In genomic region chr12:129150721-129151120, GRCh38 we compare ENCODE assay signal across 19 cellular contexts.
A peak's percentile ranks its signal among the peaks of the same experiment; 100 is the strongest.
DNase-seq lines count a peak whose midpoint lies in the region; ATAC-seq and TF ChIP-seq lines count a peak whose summit lies in the region.
"Had no signal": no experiment of that assay in that cellular context is flagged by ENCODE, and none has a peak within 500 bp of the region (broad histone marks: within the 10 kb centered on the region; RNA-seq: fewer than 3 reads in every experiment).

No MANE protein-coding gene starts in this region.

- H3K36me3 ChIP-seq in WERI-Rb-1 (no peaks in the 10 kb centered on the region), upper lobe of right lung (no peaks in the 10 kb centered on the region)
- H3K36me3 ChIP-seq: BLaER1 treated with 17β-estradiol and CSF1 and Interleukin-3, amounts not matched to agents 10 nM and 100 nM had no signal

- peaks cover 4% of the 10 kb centered on the region for H3K27me3 Mint-ChIP-seq in nephron progenitor cell (ENCODE audit: low read depth, poor library complexity)
- H3K27me3 Mint-ChIP-seq: CD4-positive, alpha-beta T cell had no signal

- no peaks in the 10 kb centered on the region for H3K36me3 Mint-ChIP-seq in nephron progenitor cell (ENCODE audit: low read depth)
- H3K36me3 Mint-ChIP-seq: CD8-positive, alpha-beta T cell had no signal

- TF ChIP-seq CTCF in WERI-Rb-1 (IDR thresholded peaks at IDR 0.05; ENCODE audit: low read depth, low read length) (no peak), nephron progenitor cell (IDR thresholded peaks at IDR 0.05) (no peak), upper lobe of right lung (IDR thresholded peaks at IDR 0.05) (no peak), GM13977 (IDR thresholded peaks at IDR 0.05; ENCODE audit: extremely low read depth, insufficient read depth, missing control alignments) (no peak)

- intact Hi-C loops in upper lobe of right lung (cut with DNase I) = no loop called here

- H3K4me1 ChIP-seq in upper lobe of right lung = no peaks in the 10 kb centered on the region
- H3K4me1 ChIP-seq: A549; BLaER1 treated with 17β-estradiol and CSF1 and Interleukin-3, amounts not matched to agents 10 nM and 100 nM; Caco-2 had no signal

- peak overlapping the region; percentile 62 for H3K27ac Mint-ChIP-seq in nephron progenitor cell
- H3K27ac Mint-ChIP-seq: B cell; CD4-positive, alpha-beta T cell; CD8-positive, alpha-beta T cell had no signal

- peaks cover 7% of the 10 kb centered on the region for H3K4me1 Mint-ChIP-seq in nephron progenitor cell
- H3K4me1 Mint-ChIP-seq: B cell had no signal

- H3K9me3 Mint-ChIP-seq in nephron progenitor cell = no peaks in the 10 kb centered on the region
- H3K9me3 Mint-ChIP-seq: CD4-positive, alpha-beta T cell; CD8-positive, alpha-beta T cell had no signal

- H3K27ac ChIP-seq in WERI-Rb-1 = peak overlapping the region; percentile 8; the same call in 1 of the 2 replicates
- no peak overlapping the region for H3K27ac ChIP-seq in upper lobe of right lung
- H3K27ac ChIP-seq: 22Rv1; A549; BLaER1 treated with 17β-estradiol and CSF1 and Interleukin-3, amounts not matched to agents 10 nM and 100 nM; C4-2B had no signal

- no peaks in the 10 kb centered on the region for H3K9me3 ChIP-seq in WERI-Rb-1 (ENCODE audit: severe bottlenecking)
- H3K9me3 ChIP-seq in upper lobe of right lung = no peaks in the 10 kb centered on the region
- H3K9me3 ChIP-seq: A549; BLaER1 treated with 17β-estradiol and CSF1 and Interleukin-3, amounts not matched to agents 10 nM and 100 nM; Caco-2 had no signal

- H3K4me3 Mint-ChIP-seq in nephron progenitor cell = no peak overlapping the region
- H3K4me3 Mint-ChIP-seq: B cell; CD4-positive, alpha-beta T cell; CD8-positive, alpha-beta T cell had no signal

- no peak for ATAC-seq in upper lobe of right lung
- ATAC-seq: A549; CD8-positive, alpha-beta T cell had no signal

- in situ Hi-C loops in GM13977 (cut with MboI; ENCODE audit: low pct_unique_long_range_greater_than_20kb, low sequenced_read_pairs, unreplicated experiment) = no loop called here

- H3K27me3 ChIP-seq in WERI-Rb-1 (ENCODE audit: insufficient read depth, low read depth, severe bottlenecking) = no peaks in the 10 kb centered on the region
- no peaks in the 10 kb centered on the region for H3K27me3 ChIP-seq in upper lobe of right lung
- H3K27me3 ChIP-seq: BLaER1 treated with 17β-estradiol and CSF1 and Interleukin-3, amounts not matched to agents 10 nM and 100 nM had no signal

- no peak overlapping the region for H3K4me3 ChIP-seq in WERI-Rb-1 (ENCODE audit: low read depth, low read length)
- no peak overlapping the region for H3K4me3 ChIP-seq in upper lobe of right lung
- H3K4me3 ChIP-seq: A549; BLaER1 treated with 17β-estradiol and CSF1 and Interleukin-3, amounts not matched to agents 10 nM and 100 nM had no signal

- DNase-seq in WERI-Rb-1 (no peak), nephron progenitor cell (no peak), retina (peak; percentile 25), upper lobe of right lung (peak; percentile 53), GM13977 (ENCODE audit: low spot score) (no peak), pons (ENCODE audit: low spot score) (no peak), MV-4-11 (lab: John Stamatoyannopoulos, UW) (no peak)
- DNase-seq: AML-193; Caco-2; Calu3; CD4-positive, alpha-beta T cell; CD8-positive, alpha-beta T cell; DMS79 treated with DMSO at 0.1 percent for 48 hours; GF-D8 had no signal

Comparison
In these comparisons a context has a peak if more than half of its experiments do, and no peak if none do; other contexts are left out.
1. DNase-seq: peak in retina (single experiment) and upper lobe of right lung (single experiment); none in WERI-Rb-1 (single experiment), nephron progenitor cell (single experiment), GM13977 (single experiment), pons (single experiment) and MV-4-11 (single experiment).